ENCODE assay signal across 8 cellular contexts in the genomic region with DNA sequence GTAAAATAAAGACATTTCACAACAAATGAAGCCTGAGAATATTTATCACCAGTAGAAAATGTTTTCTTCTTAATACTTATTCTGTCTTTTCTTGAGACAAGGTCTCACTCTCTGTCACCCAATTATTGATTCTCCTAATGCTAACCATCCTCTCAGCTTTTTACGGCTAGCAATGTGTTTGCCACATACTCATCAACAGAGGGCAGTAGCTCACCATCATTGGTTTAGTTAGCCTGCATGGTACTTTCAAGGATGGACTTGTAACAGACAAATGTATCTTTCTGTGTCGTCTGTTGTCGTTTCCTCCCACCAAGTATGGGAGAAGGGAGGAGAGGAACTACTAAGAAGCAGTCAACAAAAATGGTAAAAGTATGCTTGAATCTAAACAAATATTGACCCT. TPM values are rescaled to one million over a fixed set of nuclear protein-coding genes. Genes with fewer than 3 reads are reported as not detected.
DNase-seq lines count a peak whose midpoint lies in the region; ATAC-seq and TF ChIP-seq lines count a peak whose summit lies in the region.

No MANE protein-coding gene starts in this region.

- no peak overlapping the region for H3K27ac ChIP-seq in ovary

- 0 to 1% (median 0%) methylated on average over 3 of the region's 3 CpGs for WGBS in ovary, 3 donors

- POLR2A ChIA-PET in activated CD4-positive, alpha-beta memory T cell treated with anti-CD3 and anti-CD28 coated beads, Interleukin-2, amount 10 ng/mL, durations not matched to agents 7 days and 5 days (lab: Charles Lee), result interaction anchor here (2.0 to 3.0 kb wide), 3 partner anchors 147 to 201 kb away, joined by 12 to 31 read pairs (median 20); a partner anchor contains a TSS

- peaks cover 11% of the 10 kb centered on the region for H3K4me1 Mint-ChIP-seq in activated CD4-positive, alpha-beta memory T cell treated with anti-CD3 and anti-CD28 coated beads, Interleukin-2, amount 10 ng/mL, durations not matched to agents 7 days and 5 days

- intact Hi-C loops in ovary (cut with DNase I), result loop anchor here (2.0 to 5.0 kb wide), 5 partner anchors 194 to 594 kb away; a partner anchor contains a TSS

- H3K4me3 Mint-ChIP-seq in activated CD4-positive, alpha-beta memory T cell treated with anti-CD3 and anti-CD28 coated beads, Interleukin-2, amount 10 ng/mL, durations not matched to agents 7 days and 5 days, result no peak overlapping the region

- H3K27me3 Mint-ChIP-seq in activated CD4-positive, alpha-beta memory T cell treated with anti-CD3 and anti-CD28 coated beads, Interleukin-2, amount 10 ng/mL, durations not matched to agents 7 days and 5 days, result peaks cover 30% of the 10 kb centered on the region

- H3K4me3 ChIP-seq in ovary, result no peak overlapping the region

- no peaks in the 10 kb centered on the region for H3K36me3 Mint-ChIP-seq in activated CD4-positive, alpha-beta memory T cell treated with anti-CD3 and anti-CD28 coated beads, Interleukin-2, amount 10 ng/mL, durations not matched to agents 7 days and 5 days (ENCODE audit: low read depth)

- H3K27me3 ChIP-seq in ovary, result no peaks in the 10 kb centered on the region

- ATAC-seq in GM19468 (IDR thresholded peaks at IDR 0.05; ENCODE audit: extremely low read depth, unreplicated experiment) (peak; percentile 80), HG03469 (IDR thresholded peaks at IDR 0.05; ENCODE audit: unreplicated experiment) (peak; percentile 83)

- no peaks in the 10 kb centered on the region for H3K9me3 Mint-ChIP-seq in activated CD4-positive, alpha-beta memory T cell treated with anti-CD3 and anti-CD28 coated beads, Interleukin-2, amount 10 ng/mL, durations not matched to agents 7 days and 5 days

- no peak overlapping the region for H3K27ac Mint-ChIP-seq in activated CD4-positive, alpha-beta memory T cell treated with anti-CD3 and anti-CD28 coated beads, Interleukin-2, amount 10 ng/mL, durations not matched to agents 7 days and 5 days

- TF ChIP-seq POLR2A in ovary (IDR thresholded peaks at IDR 0.05), result no peak

- DNase-seq in NOMO-1 treated with DMSO at 0.1 percent for 48 hours (lab: John Stamatoyannopoulos, UW; ENCODE audit: unreplicated experiment) (peak; percentile 58), NOMO-1 treated with dmso at 0.1 percent for 144 hours (lab: John Stamatoyannopoulos, UW; ENCODE audit: unreplicated experiment) (no peak), NCI-H460 (ENCODE audit: extremely low read depth, low read depth) (peak; percentile 64), foreskin melanocyte (peak; percentile 67), ovary (peak in 1 of 5 donors; percentile 39)
- peak; percentile 40 for DNase-seq in activated CD4-positive, alpha-beta memory T cell treated with anti-CD3 and anti-CD28 coated beads, Interleukin-2, amount 10 ng/mL, durations not matched to agents 7 days and 5 days

- H3K36me3 ChIP-seq in ovary, result no peaks in the 10 kb centered on the region

- H3K4me1 ChIP-seq in ovary (ENCODE audit: insufficient read depth), result no peaks in the 10 kb centered on the region

- TF ChIP-seq CTCF in ovary (IDR thresholded peaks at IDR 0.05), result peak in 2 of 3 donors; percentile 62 to 73

- CTCF ChIA-PET in activated CD4-positive, alpha-beta memory T cell treated with anti-CD3 and anti-CD28 coated beads, Interleukin-2, amount 10 ng/mL, durations not matched to agents 7 days and 5 days (lab: Charles Lee), result interaction anchor here (0.7 to 5.4 kb wide), 36 partner anchors 8 to 595 kb away, joined by 3 to 416 read pairs (median 5); a partner anchor contains a TSS

- no peaks in the 10 kb centered on the region for H3K9me3 ChIP-seq in ovary

- no peak for TF ChIP-seq EP300 in ovary (IDR thresholded peaks at IDR 0.05)

RNA-seq across cellular contexts. Expression of a gene that starts 5.9 kb away (rescaled TPM):
- total RNA-seq in NCI-H460 (2014; rRNA removed; shearing (Covaris generic)), result 20.3 and 20.7 TPM in 2 replicates
- polyA plus RNA-seq in NCI-H460 (2014; cell fraction: nucleus; rRNA removed), result 9.6 and 15.3 TPM in 2 replicates
- 1 to 10 TPM; 6.4 to 6.6 TPM for total RNA-seq in activated CD4-positive, alpha-beta memory T cell treated with anti-CD3 and anti-CD28 coated beads, Interleukin-2, amount 10 ng/mL, durations not matched to agents 7 days and 5 days
- 10 to 100 TPM; 21.8 to 46.3 (median 30.5) TPM for total RNA-seq in ovary
- 100 to 1,000 TPM in 1 of 2 donors, 10 to 100 TPM in 1; 15.6 to 111 TPM for polyA plus RNA-seq in ovary
